Comparison of ENCODE assay signal across 11 cellular contexts in genomic region chr19:38039966-38040365, GRCh38.
DNase-seq lines count a peak whose midpoint lies in the region; ATAC-seq, FAIRE-seq and TF ChIP-seq lines count a peak whose summit lies in the region.
"Had no signal": no experiment of that assay in that cellular context is flagged by ENCODE, and none has a peak within 500 bp of the region (broad histone marks: within the 10 kb centered on the region; RNA-seq: fewer than 3 reads in every experiment).

No MANE protein-coding gene starts in this region.

- intact Hi-C loops in tibial artery (cut with DNase I; ENCODE audit: low total_unique reads): no loop called here

- TF ChIP-seq EP300 in A549 (IDR thresholded peaks at IDR 0.05): no peak
- peak in 1 of 2 experiments; percentile 40; a peak in 1 of 4 replicates for TF ChIP-seq EP300 in SK-N-SH (IDR thresholded peaks at IDR 0.05; ENCODE audit: borderline replicate concordance in 1 of 2, low read depth in 1 of 2, low read length in 1 of 2)

- no peak for TF ChIP-seq RAD21 in A549 (conservative IDR thresholded peaks at IDR 0.05 in 1 of 2, IDR thresholded peaks at IDR 0.05 in 1 of 2)
- no peak for TF ChIP-seq RAD21 in SK-N-SH (IDR thresholded peaks at IDR 0.05; ENCODE audit: low read length)

- no peak overlapping the region for H3K4me2 ChIP-seq in A549
- no peak overlapping the region for H3K4me2 ChIP-seq in SK-N-SH

- H3K9ac ChIP-seq in SK-N-SH: peak overlapping the region; percentile 60; the same call in 1 of the 2 replicates
- H3K9ac ChIP-seq: parathyroid adenoma had no signal

- peaks cover 35% of the 10 kb centered on the region for H3F3A ChIP-seq in SK-N-SH (replicated peaks; ENCODE audit: insufficient read depth)

- no peaks in the 10 kb centered on the region for H4K20me1 ChIP-seq in SK-N-SH (ENCODE audit: insufficient read depth)

- POLR2A ChIA-PET in A549 (lab: Yijun Ruan, JAX): interaction anchor here (0.7 kb wide), 1 partner anchor 361 kb away, joined by 3 read pairs; no protein-coding TSS in a partner anchor
- POLR2A ChIA-PET in SK-N-SH (lab: Yijun Ruan, JAX): no interaction called here

- H3K4me1 ChIP-seq in A549 (peaks cover 14% of the 10 kb centered on the region), SK-N-SH (ENCODE audit: control insufficient read depth in 1 of 2, insufficient read depth in 2 of 2, low read depth in 1 of 2, low read length in 1 of 2) (peaks cover 14 to 33% of the 10 kb centered on the region in 2 experiments; a peak in 3 of 4 replicates), tibial artery (peaks cover 0 to 16% (median 11%) of the 10 kb centered on the region in 4 donors)
- H3K4me1 ChIP-seq: colonic mucosa, parathyroid adenoma had no signal

- FAIRE-seq in A549 (lab: Jason Lieb, UNC): peak; percentile 99

- H3K36me3 ChIP-seq in SK-N-SH (replicated peaks in 1 of 2; ENCODE audit: control insufficient read depth in 1 of 2, insufficient read depth in 2 of 2, low read length in 1 of 2) (peaks cover 0 to 11% of the 10 kb centered on the region in 2 experiments), tibial artery (no peaks in the 10 kb centered on the region)
- H3K36me3 ChIP-seq: colonic mucosa had no signal

- no peak overlapping the region for H2AFZ ChIP-seq in SK-N-SH (ENCODE audit: low read depth)
- H2AFZ ChIP-seq: parathyroid adenoma had no signal

- H3K9me2 ChIP-seq in SK-N-SH: no peaks in the 10 kb centered on the region

- peak; percentile 74 to 80 for ATAC-seq in A549
- ATAC-seq in GM18517 (IDR thresholded peaks at IDR 0.05; ENCODE audit: unreplicated experiment): no peak

- no peak for TF ChIP-seq POLR2A in A549 (IDR thresholded peaks at IDR 0.05; ENCODE audit: low read length)

- H3K27ac ChIP-seq in A549 (peak overlapping the region in 1 of 2 experiments; percentile 44; a peak in 2 of 6 replicates), SK-N-SH (ENCODE audit: low read depth in 2 of 2, low read length in 1 of 2) (peak overlapping the region in 1 of 2 experiments; percentile 96; a peak in 2 of 4 replicates), tibial artery (no peak overlapping the region)
- H3K27ac ChIP-seq: colonic mucosa, parathyroid adenoma had no signal

- WGBS in A549 (ENCODE audit: missing lambda C conversion rate): 44% methylated on average over 6 of the region's 6 CpGs
- 53% methylated on average over 6 of the region's 6 CpGs for WGBS in SK-N-SH (ENCODE audit: low lambda C conversion rate)

- CTCF ChIA-PET in A549 (lab: Yijun Ruan, JAX): interaction anchor here (1.3 to 28.8 kb wide), 2 partner anchors 15 to 139 kb away, joined by 3 to 316 read pairs; partner anchors contain the start of genes SIPA1L3 and WDR87
- CTCF ChIA-PET in SK-N-SH (lab: Yijun Ruan, JAX): no interaction called here

- H3K9me3 ChIP-seq in A549 (peaks cover 16% of the 10 kb centered on the region), SK-N-SH (0 out of 2 replicates have a peak, but pooled peaks cover 7% of the 10 kb centered on the region), tibial artery (no peaks in the 10 kb centered on the region)
- H3K9me3 ChIP-seq: colonic mucosa had no signal

- no peak for TF ChIP-seq CTCF in A549 (IDR thresholded peaks at IDR 0.05)
- no peak for TF ChIP-seq CTCF in SK-N-SH (IDR thresholded peaks at IDR 0.05)
- no peak for TF ChIP-seq CTCF in fibroblast of mammary gland (conservative IDR thresholded peaks at IDR 0.05; ENCODE audit: control insufficient read depth, insufficient read depth, low read depth, low read length)
- no peak for TF ChIP-seq CTCF in tibial artery (IDR thresholded peaks at IDR 0.05)

- H3K27me3 ChIP-seq in SK-N-SH (ENCODE audit: insufficient read depth) (no peaks in the 10 kb centered on the region), tibial artery (no peaks in the 10 kb centered on the region)
- H3K27me3 ChIP-seq: colonic mucosa had no signal

- peak; percentile 86 for DNase-seq in A549 (ENCODE audit: low read depth in 1 of 2, low spot score in 1 of 2)
- DNase-seq in GM03348 (ENCODE audit: low spot score): peak; percentile 57
- DNase-seq in SK-N-SH: no peak
- DNase-seq in fibroblast of mammary gland (ENCODE audit: low read depth): peak; percentile 97
- DNase-seq in NCI-H524 treated with DMSO at 0.1 percent for 48 hours (lab: John Stamatoyannopoulos, UW): no peak
- no peak for DNase-seq in tibial artery
- DNase-seq in NCI-H1417 (lab: John Stamatoyannopoulos, UW): no peak
- DNase-seq: colonic mucosa, NCI-H1436 had no signal

- H3K4me3 ChIP-seq in A549 (no peak overlapping the region), SK-N-SH (ENCODE audit: low read depth in 2 of 2, low read length in 1 of 2) (no peak overlapping the region), fibroblast of mammary gland (ENCODE audit: control insufficient read depth, low read depth, low read length) (no peak overlapping the region), tibial artery (no peak overlapping the region)
- H3K4me3 ChIP-seq: colonic mucosa had no signal

- H3K79me2 ChIP-seq in SK-N-SH (ENCODE audit: insufficient read depth): peaks cover 60% of the 10 kb centered on the region

TF ChIP-seq in A549, 52 proteins besides CTCF, POLR2A, EP300 and RAD21 (continues in another document):
- TF ChIP-seq ATOH8 (CRISPR knock-in tag; IDR thresholded peaks at IDR 0.05; ENCODE audit: low read depth) (peak; percentile 66; the same call in 1 of the 2 replicates), RNF2 (IDR thresholded peaks at IDR 0.05; ENCODE audit: borderline replicate concordance, low read depth) (no peak), PBX3 (IDR thresholded peaks at IDR 0.05) (no peak), JUN (IDR thresholded peaks at IDR 0.05) (no peak), ZNF302 (CRISPR knock-in tag; IDR thresholded peaks at IDR 0.05) (no peak), NFE2L2 (conservative IDR thresholded peaks at IDR 0.05; ENCODE audit: low read length) (no peak), RFX5 (IDR thresholded peaks at IDR 0.05) (no peak), USF2 (IDR thresholded peaks at IDR 0.05) (no peak), TP53 (CRISPR knock-in tag; IDR thresholded peaks at IDR 0.05) (no peak)

TF ChIP-seq in SK-N-SH, 30 proteins besides CTCF, POLR2A, EP300 and RAD21:
- TF ChIP-seq FOXJ3 (CRISPR knock-in tag; IDR thresholded peaks at IDR 0.05) (no peak), SMC3 (IDR thresholded peaks at IDR 0.05; ENCODE audit: low read depth, low read length) (no peak), IRF3 (IDR thresholded peaks at IDR 0.05; ENCODE audit: low read depth, low read length) (no peak), JUND (IDR thresholded peaks at IDR 0.05) (peak; percentile 51), TCF12 (IDR thresholded peaks at IDR 0.05) (peak; percentile 40; the same call in 1 of the 2 replicates), RXRA (IDR thresholded peaks at IDR 0.05; ENCODE audit: borderline replicate concordance, low read depth) (no peak), FOSL2 (IDR thresholded peaks at IDR 0.05; ENCODE audit: borderline replicate concordance, low read depth) (peak; percentile 54; the same call in 1 of the 2 replicates), ZBTB33 (IDR thresholded peaks at IDR 0.05; ENCODE audit: borderline replicate concordance, low read depth) (no peak), SIN3A (IDR thresholded peaks at IDR 0.05; ENCODE audit: borderline replicate concordance, low read depth, low read length) (no peak), NFIC (IDR thresholded peaks at IDR 0.05; ENCODE audit: borderline replicate concordance) (0 out of 2 replicates have a peak, but pooled peaks have one; percentile 7), PBX3 (IDR thresholded peaks at IDR 0.05) (peak; percentile 49; the same call in 1 of the 2 replicates), TEAD4 (IDR thresholded peaks at IDR 0.05; ENCODE audit: borderline replicate concordance, insufficient read depth) (no peak)

Comparison
In these comparisons a context has a peak if more than half of its experiments do, and no peak if none do; other contexts are left out.
1. DNase-seq: peak in A549 (2 of 2), GM03348 (single experiment) and fibroblast of mammary gland (single experiment); none in SK-N-SH (single experiment), NCI-H524 treated with DMSO at 0.1 percent for 48 hours (single experiment), tibial artery (0 of 2) and NCI-H1417 (0 of 3).
2. Of the 12 proteins assayed by ChIP-seq in both A549 and SK-N-SH: peak only in A549: none; only in SK-N-SH: PBX3; in both: FOSL2; in neither: 9; mixed calls (peak in some experiments, not most) for 1.